Comparison of ENCODE assay signal across 8 cellular contexts in the genomic region with DNA sequence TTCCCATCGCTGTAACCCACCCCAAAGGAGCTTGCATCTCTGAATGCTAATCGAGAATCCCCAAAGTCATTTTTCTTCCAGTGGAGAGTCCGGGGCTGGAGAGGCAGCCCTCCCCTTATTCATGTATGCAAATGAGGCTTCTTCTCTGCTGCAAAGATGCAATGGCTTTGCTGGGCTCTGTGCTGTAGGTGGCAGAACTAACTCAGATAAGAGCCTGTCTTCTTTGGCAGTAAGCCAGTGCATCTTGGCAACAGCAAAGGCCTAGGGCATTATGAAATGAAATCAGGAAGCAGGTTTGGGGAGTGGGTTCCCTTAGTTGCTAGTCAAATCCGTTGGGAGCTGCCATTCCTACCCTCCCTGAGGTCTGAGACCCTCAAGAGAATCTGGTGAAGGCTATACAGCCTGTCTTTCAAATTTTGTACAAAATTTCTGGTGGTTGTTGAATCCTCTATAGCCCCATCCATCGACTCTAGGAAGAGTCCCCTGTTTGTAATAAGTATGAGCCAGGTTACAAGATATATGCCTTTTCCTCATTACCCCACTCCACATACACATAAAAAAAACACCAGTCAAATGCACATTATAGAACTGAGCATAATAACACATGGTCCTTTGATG.
A peak's percentile ranks its signal among the peaks of the same experiment; 100 is the strongest.
DNase-seq lines count a peak whose midpoint lies in the region; ATAC-seq and TF ChIP-seq lines count a peak whose summit lies in the region.

No MANE protein-coding gene starts in this region.

- no peaks in the 10 kb centered on the region for H3K36me3 ChIP-seq in Caco-2 (ENCODE audit: control insufficient read depth, insufficient read depth, low read length)

- BruUV-seq in Caco-2 (replicated peaks; lab: Mats Ljungman, UMichigan) = no TSS peak

- no peak overlapping the region for H3K4me3 Mint-ChIP-seq in activated T-cell treated with anti-CD3 and anti-CD28 coated beads, Interleukin-2, amount 50 U/mL, for 72 hours
- no peak overlapping the region for H3K4me3 Mint-ChIP-seq in Caco-2 (ENCODE audit: unreplicated experiment)

- ATAC-seq in activated T-cell treated with anti-CD3 and anti-CD28 coated beads, Interleukin-2, amount 50 U/mL, for 72 hours (replicated peaks in 1 of 2) = no peak
- ATAC-seq in HG02840 (IDR thresholded peaks at IDR 0.05; ENCODE audit: low FRiP score, unreplicated experiment) = no peak

- intact Hi-C loops in Caco-2 (cut with micrococcal nuclease; ENCODE audit: unreplicated experiment) = no loop called here

- TF ChIP-seq CTCF in fibroblast of the aortic adventitia (IDR thresholded peaks at IDR 0.05; ENCODE audit: insufficient read depth, low read length) (peak; percentile 58), Caco-2 (IDR thresholded peaks at IDR 0.05; ENCODE audit: insufficient read depth in 1 of 2, low read depth in 1 of 2, low read length in 1 of 2, severe bottlenecking in 1 of 2, unreplicated experiment in 1 of 2) (no peak)

- H3K27me3 ChIP-seq in Caco-2 (replicated peaks; ENCODE audit: control insufficient read depth, insufficient read depth, low read length) = no peaks in the 10 kb centered on the region

- H3K4me3 ChIP-seq in fibroblast of the aortic adventitia (ENCODE audit: low read depth, low read length) (no peak overlapping the region), Caco-2 (ENCODE audit: low read depth, low read length) (no peak overlapping the region)

- no peak overlapping the region for H3K27ac Mint-ChIP-seq in activated T-cell treated with anti-CD3 and anti-CD28 coated beads, Interleukin-2, amount 50 U/mL, for 72 hours
- H3K27ac Mint-ChIP-seq in Caco-2 (ENCODE audit: unreplicated experiment) = no peak overlapping the region

- H3K4me1 ChIP-seq in Caco-2 = no peaks in the 10 kb centered on the region

- CTCF ChIA-PET in Caco-2 (lab: Charles Lee) = interaction anchor here (0.6 kb wide), 1 partner anchor 105 kb away, joined by 5 read pairs; no protein-coding TSS in a partner anchor

- DNase-seq in G401 (ENCODE audit: low spot score) (peak; percentile 42), RPMI8226 (peak; percentile 4), fibroblast of the aortic adventitia (ENCODE audit: low read depth) (peak; percentile 83), pons (ENCODE audit: low spot score) (peak; percentile 90), COLO668 (lab: John Stamatoyannopoulos, UW; ENCODE audit: unreplicated experiment) (no peak), Caco-2 (no peak)
- DNase-seq in activated T-cell treated with anti-CD3 and anti-CD28 coated beads, Interleukin-2, amount 50 U/mL, for 72 hours = no peak

- in situ Hi-C loops in G401 (cut with HindIII; ENCODE audit: low sequenced_read_pairs) = no loop called here

- no peaks in the 10 kb centered on the region for H3K9me3 Mint-ChIP-seq in activated T-cell treated with anti-CD3 and anti-CD28 coated beads, Interleukin-2, amount 50 U/mL, for 72 hours
- no peaks in the 10 kb centered on the region for H3K9me3 Mint-ChIP-seq in Caco-2 (ENCODE audit: unreplicated experiment)

- H3K27me3 Mint-ChIP-seq in activated T-cell treated with anti-CD3 and anti-CD28 coated beads, Interleukin-2, amount 50 U/mL, for 72 hours (ENCODE audit: low read depth) = no peaks in the 10 kb centered on the region
- H3K27me3 Mint-ChIP-seq in Caco-2 (ENCODE audit: insufficient read depth, unreplicated experiment) = peaks cover 3% of the 10 kb centered on the region

- POLR2A ChIA-PET in Caco-2 (lab: Charles Lee) = no interaction called here

- H3K4me1 Mint-ChIP-seq in activated T-cell treated with anti-CD3 and anti-CD28 coated beads, Interleukin-2, amount 50 U/mL, for 72 hours (ENCODE audit: low read depth) = no peaks in the 10 kb centered on the region
- H3K4me1 Mint-ChIP-seq in Caco-2 (ENCODE audit: low read depth, unreplicated experiment) = no peaks in the 10 kb centered on the region

- no peaks in the 10 kb centered on the region for H3K9me3 ChIP-seq in Caco-2

- no peaks in the 10 kb centered on the region for H3K36me3 Mint-ChIP-seq in activated T-cell treated with anti-CD3 and anti-CD28 coated beads, Interleukin-2, amount 50 U/mL, for 72 hours (ENCODE audit: insufficient read depth in 2 of 2)
- H3K36me3 Mint-ChIP-seq in Caco-2 (ENCODE audit: insufficient read depth, unreplicated experiment) = no peaks in the 10 kb centered on the region

Comparison
In these comparisons a context has a peak if more than half of its experiments do, and no peak if none do; other contexts are left out.
1. DNase-seq: peak in G401 (single experiment), RPMI8226 (single experiment), fibroblast of the aortic adventitia (single experiment) and pons (single experiment); none in activated T-cell treated with anti-CD3 and anti-CD28 coated beads, Interleukin-2, amount 50 U/mL, for 72 hours (0 of 2), COLO668 (single experiment) and Caco-2 (0 of 2).